24 cellular contexts compared by ENCODE assay signal in genomic region chr5:44652674-44653073, GRCh38.
"Had no signal": no experiment of that assay in that cellular context is flagged by ENCODE, and none has a peak within 500 bp of the region (broad histone marks: within the 10 kb centered on the region; RNA-seq: fewer than 3 reads in every experiment).

No MANE protein-coding gene starts in this region.

- H2AFZ ChIP-seq: parathyroid adenoma had no signal

- DNase-seq: natural killer cell; occipital lobe; ovary; posterior cingulate gyrus; psoas muscle; right cardiac atrium; right lobe of liver; sigmoid colon; small intestine; stimulated activated CD4-positive, alpha-beta T cell treated with anti-CD3 and anti-CD28 coated beads, Interleukin-15, amount 100 ng/mL, for 24 hours; stimulated activated CD4-positive, alpha-beta T cell treated with anti-CD3 and anti-CD28 coated beads, Interleukin-2, amount 100 ng/mL, for 24 hours; stimulated activated CD4-positive, alpha-beta T cell treated with anti-CD3 and anti-CD28 coated beads, Interleukin-2, amount 100 ng/mL, for 48 hours; stimulated activated CD4-positive, alpha-beta T cell treated with anti-CD3 and anti-CD28 coated beads, Interleukin-4, amount 100 ng/mL, for 24 hours; stimulated activated naive B cell treated with anti-CD40 and anti-IgM and Interleukin-4, amounts not matched to agents 10 μg/mL and 1 μg/mL and 100 μg/mL, for 72 hours; stimulated activated naive CD4-positive, alpha-beta T cell treated with Interleukin-2 at 50 U/mL for 16 hours; stomach; thyroid gland; trophoblast cell; upper lobe of left lung had no signal

- H3K9me3 ChIP-seq: ovary, right lobe of liver, thoracic aorta, thyroid gland had no signal

- H3K27ac ChIP-seq: ovary, parathyroid adenoma, psoas muscle, right lobe of liver, sigmoid colon, stomach, thoracic aorta, thyroid gland, tibial nerve, upper lobe of left lung, vagina had no signal

- H3K36me3 ChIP-seq: ovary, right lobe of liver, sigmoid colon, stomach, thoracic aorta, thyroid gland, tibial nerve, upper lobe of left lung, vagina had no signal

- ATAC-seq: natural killer cell; psoas muscle; right cardiac atrium; right lobe of liver; stimulated activated effector memory CD8-positive, alpha-beta T cell treated with anti-CD3 and anti-CD28 coated beads, Interleukin-12 subunit alpha, Interleukin-12 subunit beta, amount 100 ng/mL, for 72 hours; stimulated activated naive B cell treated with anti-CD40 and anti-IgM and Interleukin-4, amounts not matched to agents 10 μg/mL and 1 μg/mL and 100 μg/mL, for 72 hours had no signal

- H3K4me3 ChIP-seq: ovary, psoas muscle, right lobe of liver, sigmoid colon, stomach, thoracic aorta, thyroid gland, tibial nerve, upper lobe of left lung, vagina had no signal

- H3K9ac ChIP-seq: parathyroid adenoma had no signal

- H3K27me3 ChIP-seq: ovary, right lobe of liver, sigmoid colon, stomach, thyroid gland, tibial nerve, upper lobe of left lung, vagina had no signal

- H3K4me1 ChIP-seq: parathyroid adenoma, right lobe of liver, sigmoid colon, stomach, thyroid gland, tibial nerve, upper lobe of left lung, vagina had no signal

- H3K79me2 ChIP-seq: parathyroid adenoma had no signal
